ENCODE assay signal across 15 cellular contexts in genomic region chr7:36538126-36538525, GRCh38.
DNase-seq lines count a peak whose midpoint lies in the region; ATAC-seq and TF ChIP-seq lines count a peak whose summit lies in the region.
"Had no signal": no experiment of that assay in that cellular context is flagged by ENCODE, and none has a peak within 500 bp of the region (broad histone marks: within the 10 kb centered on the region; RNA-seq: fewer than 3 reads in every experiment).

No MANE protein-coding gene starts in this region.

- peak; percentile 45 for DNase-seq in PC-3
- no peak for DNase-seq in left colon
- DNase-seq in osteocyte (ENCODE audit: extremely low spot score, unreplicated experiment) = peak; percentile 21
- no peak for DNase-seq in NCI-H1436 (lab: John Stamatoyannopoulos, UW)
- no peak for DNase-seq in NCI-H2029 treated with DMSO at 0.1 percent for 48 hours (lab: John Stamatoyannopoulos, UW)
- DNase-seq in brain microvascular endothelial cell = no peak
- DNase-seq in GM10248 (ENCODE audit: extremely low spot score) = no peak
- DNase-seq: C1 segment of cervical spinal cord; Caco-2; CD4-positive, alpha-beta memory T cell; DMS153; DND-41; H9 had no signal

- peaks cover 3% of the 10 kb centered on the region for H3K27me3 Mint-ChIP-seq in osteocyte (ENCODE audit: unreplicated experiment)
- H3K27me3 Mint-ChIP-seq: CD4-positive, alpha-beta memory T cell had no signal

- H3K4me3 ChIP-seq in PC-3 (ENCODE audit: low read length) (no peak overlapping the region), brain microvascular endothelial cell (ENCODE audit: low read depth, low read length) (no peak overlapping the region)
- H3K4me3 ChIP-seq: GM23338 had no signal

- H3K9ac ChIP-seq in PC-3 (ENCODE audit: low read length) = no peak overlapping the region

- in situ Hi-C loops in brain microvascular endothelial cell (cut with HindIII; ENCODE audit: low pct_ligation_motif_present, low sequenced_read_pairs) = no loop called here

- H3K9me3 ChIP-seq in PC-3 (ENCODE audit: low read length) = no peaks in the 10 kb centered on the region
- H3K9me3 ChIP-seq: Caco-2 had no signal

- H3K9me2 ChIP-seq in PC-3 (replicated peaks; ENCODE audit: low read length) = no peaks in the 10 kb centered on the region

- H3F3A ChIP-seq in PC-3 (ENCODE audit: low read length, unreplicated experiment) = no peaks in the 10 kb centered on the region

- no peak for TF ChIP-seq CTCF in PC-3 (conservative IDR thresholded peaks at IDR 0.05; ENCODE audit: low read depth, low read length)
- TF ChIP-seq CTCF in osteocyte (IDR thresholded peaks at IDR 0.05) = no peak
- no peak for TF ChIP-seq CTCF in brain microvascular endothelial cell (IDR thresholded peaks at IDR 0.05; ENCODE audit: low read depth, low read length, missing control alignments)
- TF ChIP-seq CTCF in GM10248 (IDR thresholded peaks at IDR 0.05; ENCODE audit: control extremely low read depth, extremely low read depth, low read depth, missing control alignments) = no peak

- no peaks in the 10 kb centered on the region for H3K79me2 ChIP-seq in PC-3 (ENCODE audit: low read length)

- no peak overlapping the region for H3K27ac Mint-ChIP-seq in osteocyte (ENCODE audit: unreplicated experiment)
- H3K27ac Mint-ChIP-seq: CD4-positive, alpha-beta memory T cell; GM23338; H9 had no signal

- H3K27me3 ChIP-seq in PC-3 (ENCODE audit: low read length) = 0 out of 2 replicates have a peak, but pooled peaks cover under 1% of the 10 kb centered on the region
- H3K27me3 ChIP-seq in brain microvascular endothelial cell (replicated peaks) = no peaks in the 10 kb centered on the region

- no peaks in the 10 kb centered on the region for H4K20me1 ChIP-seq in PC-3 (ENCODE audit: low read length)

- H3K4me1 Mint-ChIP-seq in osteocyte (ENCODE audit: unreplicated experiment) = no peaks in the 10 kb centered on the region
- H3K4me1 Mint-ChIP-seq: CD4-positive, alpha-beta memory T cell; GM23338; H9 had no signal

- peaks cover 10% of the 10 kb centered on the region for H3K4me1 ChIP-seq in PC-3 (ENCODE audit: insufficient read depth, low read length)
- H3K4me1 ChIP-seq: Caco-2 had no signal

- H3K27ac ChIP-seq in PC-3 (ENCODE audit: low read length) (no peak overlapping the region), brain microvascular endothelial cell (no peak overlapping the region)

- H3K36me3 Mint-ChIP-seq in osteocyte (ENCODE audit: unreplicated experiment) = no peaks in the 10 kb centered on the region
- H3K36me3 Mint-ChIP-seq: CD4-positive, alpha-beta memory T cell had no signal

- H3K4me2 ChIP-seq in PC-3 (ENCODE audit: low read length) = 0 out of 2 replicates have a peak overlapping the region, but pooled peaks have one; percentile 2
- H3K4me2 ChIP-seq: GM23338 had no signal

- no peaks in the 10 kb centered on the region for H3K9me3 Mint-ChIP-seq in osteocyte (ENCODE audit: unreplicated experiment)
- H3K9me3 Mint-ChIP-seq: CD4-positive, alpha-beta memory T cell; GM23338; H9 had no signal

- BruUV-seq in PC-3 (replicated peaks; lab: Mats Ljungman, UMichigan) = no TSS peak

- no peaks in the 10 kb centered on the region for H3K36me3 ChIP-seq in PC-3 (ENCODE audit: low read depth, low read length)
- no peaks in the 10 kb centered on the region for H3K36me3 ChIP-seq in brain microvascular endothelial cell (replicated peaks)

- intact Hi-C loops in PC-3 (cut with micrococcal nuclease) = no loop called here
- intact Hi-C loops in left colon (cut with DNase I, micrococcal nuclease) = no loop called here

- CTCF ChIA-PET in PC-3 (lab: Charles Lee) (no interaction called here), GM10248 (lab: Yijun Ruan, JAX) (no interaction called here)

- POLR2A ChIA-PET in PC-3 (lab: Charles Lee; ENCODE audit: unreplicated experiment) = no interaction called here
- POLR2A ChIA-PET in GM10248 (lab: Yijun Ruan, JAX) = no interaction called here

- no peak overlapping the region for H3K4me3 Mint-ChIP-seq in osteocyte (ENCODE audit: unreplicated experiment)
- H3K4me3 Mint-ChIP-seq: CD4-positive, alpha-beta memory T cell; GM23338; H9 had no signal

- no peak overlapping the region for H2AFZ ChIP-seq in PC-3 (ENCODE audit: low read length)
- H2AFZ ChIP-seq: GM23338 had no signal

- ATAC-seq in PC-3 = no peak
- ATAC-seq in left colon = peak; percentile 42
- ATAC-seq: GM23338, HCT116 had no signal

Comparison
In these comparisons a context has a peak if more than half of its experiments do, and no peak if none do; other contexts are left out.
1. DNase-seq: peak in PC-3 (single experiment) and osteocyte (single experiment); none in left colon (0 of 2), NCI-H1436 (single experiment), NCI-H2029 treated with DMSO at 0.1 percent for 48 hours (single experiment), brain microvascular endothelial cell (single experiment) and GM10248 (single experiment).